In genomic region chr19:53521373-53522202, GRCh38 we compare ENCODE assay signal across 8 cellular contexts. TPM values are rescaled to one million over a fixed set of nuclear protein-coding genes. Genes with fewer than 3 reads are reported as not detected.
A peak's percentile ranks its signal among the peaks of the same experiment; 100 is the strongest.
DNase-seq lines count a peak whose midpoint lies in the region; ATAC-seq, FAIRE-seq and TF ChIP-seq lines count a peak whose summit lies in the region.

No MANE protein-coding gene starts in this region.

- no peak for FAIRE-seq in A549 (lab: Jason Lieb, UNC)

- H3K9ac ChIP-seq in HUES48 (ENCODE audit: low read depth, low read length), result peak overlapping the region; percentile 56; the same call in 1 of the 2 replicates
- H3K9ac ChIP-seq in mucosa of rectum (ENCODE audit: low read depth in 1 of 2, low read length in 2 of 2), result no peak overlapping the region

- H3K4me1 ChIP-seq in A549, result 0 out of 3 replicates have a peak, but pooled peaks cover 3% of the 10 kb centered on the region
- peaks cover 2% of the 10 kb centered on the region; the same call in 1 of the 2 replicates for H3K4me1 ChIP-seq in HUES48 (ENCODE audit: control insufficient read depth, insufficient read depth, low read length)
- H3K4me1 ChIP-seq in mucosa of rectum (ENCODE audit: control insufficient read depth in 2 of 2, insufficient read depth in 2 of 2, low read length in 2 of 2), result peaks cover 10% of the 10 kb centered on the region in 2 donors

- H3K27ac ChIP-seq in A549, result peak overlapping the region; percentile 71 to 84
- H3K27ac ChIP-seq in HUES48 (ENCODE audit: low read depth, low read length), result no peak overlapping the region
- H3K27ac ChIP-seq in brain microvascular endothelial cell, result no peak overlapping the region
- peak overlapping the region in 1 of 2 donors; percentile 81 for H3K27ac ChIP-seq in mucosa of rectum (ENCODE audit: low read depth in 2 of 2, low read length in 2 of 2)

- H3K4me2 ChIP-seq in A549, result peak overlapping the region; percentile 79

- peak; percentile 19 to 20; a peak in 4 of 6 replicates for ATAC-seq in A549

- TF ChIP-seq POLR2A in A549 (IDR thresholded peaks at IDR 0.05; ENCODE audit: low read length), result 0 out of 2 replicates have a peak, but pooled peaks have one; percentile 7

- H3K27me3 ChIP-seq in HUES48 (ENCODE audit: control insufficient read depth, insufficient read depth, low read length) (no peaks in the 10 kb centered on the region), brain microvascular endothelial cell (replicated peaks) (no peaks in the 10 kb centered on the region), mucosa of rectum (ENCODE audit: control insufficient read depth in 2 of 2, insufficient read depth in 2 of 2, low read length in 2 of 2) (no peaks in the 10 kb centered on the region)

- POLR2A ChIA-PET in A549 (lab: Yijun Ruan, JAX), result interaction anchor here (0.6 to 1.2 kb wide), 3 partner anchors 16 to 1332 kb away, joined by 4 to 6 read pairs (median 5); partner anchors contain the start of gene PPP2R1A

- H3K36me3 ChIP-seq in HUES48 (ENCODE audit: control insufficient read depth, insufficient read depth, low read length) (peaks cover 24% of the 10 kb centered on the region), brain microvascular endothelial cell (replicated peaks) (no peaks in the 10 kb centered on the region), mucosa of rectum (ENCODE audit: control insufficient read depth in 2 of 2, insufficient read depth in 2 of 2, low read length in 2 of 2) (no peaks in the 10 kb centered on the region)

- no peak for TF ChIP-seq RAD21 in A549 (conservative IDR thresholded peaks at IDR 0.05 in 1 of 2, IDR thresholded peaks at IDR 0.05 in 1 of 2)

- TF ChIP-seq EP300 in A549 (IDR thresholded peaks at IDR 0.05), result no peak

- H3K4me3 ChIP-seq in A549 (peak overlapping the region; percentile 71), HUES48 (ENCODE audit: low read depth, low read length) (peak overlapping the region; percentile 80), brain microvascular endothelial cell (ENCODE audit: low read depth, low read length) (peak overlapping the region; percentile 88), mucosa of rectum (ENCODE audit: low read length in 2 of 2) (peak overlapping the region; percentile 73 to 85)

- whole genome bisulfite sequencing in A549 (ENCODE audit: missing lambda C conversion rate), result 39% methylated on average over 26 of the region's 33 CpGs

- H3K9me3 ChIP-seq in A549, result peaks cover 60% of the 10 kb centered on the region
- H3K9me3 ChIP-seq in HUES48 (ENCODE audit: control insufficient read depth, insufficient read depth, low read length), result peaks cover 7% of the 10 kb centered on the region; the same call in 1 of the 2 replicates
- peaks cover 0 to 8% of the 10 kb centered on the region in 2 donors for H3K9me3 ChIP-seq in mucosa of rectum (ENCODE audit: control insufficient read depth in 2 of 2, low read length in 2 of 2)

- TF ChIP-seq CTCF in A549 (IDR thresholded peaks at IDR 0.05), result no peak
- no peak for TF ChIP-seq CTCF in brain microvascular endothelial cell (IDR thresholded peaks at IDR 0.05; ENCODE audit: low read depth, low read length, missing control alignments)

- CTCF ChIA-PET in A549 (lab: Yijun Ruan, JAX), result interaction anchor here (0.6 to 1.3 kb wide), 3 partner anchors 12 to 209 kb away, joined by 3 to 4 read pairs (median 3); no protein-coding TSS in a partner anchor

- in situ Hi-C loops in brain microvascular endothelial cell (cut with HindIII; ENCODE audit: low pct_ligation_motif_present, low sequenced_read_pairs), result no loop called here
- in situ Hi-C loops in ACHN (cut with HindIII; ENCODE audit: low pct_ligation_motif_present, low pct_unique_long_range_greater_than_20kb, low sequenced_read_pairs), result no loop called here
- in situ Hi-C loops in KBM-7 (cut with MboI; ENCODE audit: low pct_unique_long_range_greater_than_20kb, low sequenced_read_pairs), result no loop called here

- DNase-seq in A549 (ENCODE audit: low read depth in 1 of 2, low spot score in 1 of 2), result no peak
- no peak for DNase-seq in brain microvascular endothelial cell
- DNase-seq in ACHN, result no peak
- no peak for DNase-seq in DMS153 (lab: John Stamatoyannopoulos, UW)
- DNase-seq in NCI-H748 treated with DMSO at 0.1 percent for 48 hours (lab: John Stamatoyannopoulos, UW), result no peak
- DNase-seq in KBM-7, result no peak

TF ChIP-seq in A549, 52 proteins besides CTCF, POLR2A, EP300 and RAD21:
- no peak for TF ChIP-seq SMC3 (IDR thresholded peaks at IDR 0.05)
- no peak for TF ChIP-seq RARB (CRISPR knock-in tag; IDR thresholded peaks at IDR 0.05)
- TF ChIP-seq ELK1 (IDR thresholded peaks at IDR 0.05; ENCODE audit: low read depth, low read length), result no peak
- TF ChIP-seq GATA3 (IDR thresholded peaks at IDR 0.05; ENCODE audit: borderline replicate concordance), result no peak
- no peak for TF ChIP-seq JUNB (IDR thresholded peaks at IDR 0.05)
- TF ChIP-seq KDM1A (IDR thresholded peaks at IDR 0.05; ENCODE audit: low read depth), result no peak
- no peak for TF ChIP-seq TFCP2L1 (CRISPR knock-in tag; IDR thresholded peaks at IDR 0.05)
- TF ChIP-seq RNF2 (IDR thresholded peaks at IDR 0.05; ENCODE audit: borderline replicate concordance, low read depth), result no peak
- TF ChIP-seq ESRRA (IDR thresholded peaks at IDR 0.05; ENCODE audit: borderline replicate concordance, low read length), result no peak
- no peak for TF ChIP-seq FOXS1 (CRISPR knock-in tag; IDR thresholded peaks at IDR 0.05)
- no peak; the same call in 1 of the 2 replicates for TF ChIP-seq HDAC2 (IDR thresholded peaks at IDR 0.05)
- TF ChIP-seq BHLHE40 (IDR thresholded peaks at IDR 0.05; ENCODE audit: low read depth, low read length), result no peak
- TF ChIP-seq CEBPB (IDR thresholded peaks at IDR 0.05), result no peak
- TF ChIP-seq PHF8 (IDR thresholded peaks at IDR 0.05; ENCODE audit: borderline replicate concordance, low read depth), result no peak
- no peak for TF ChIP-seq TP53 (CRISPR knock-in tag; IDR thresholded peaks at IDR 0.05)
- no peak for TF ChIP-seq HOXB13 (CRISPR knock-in tag; IDR thresholded peaks at IDR 0.05; ENCODE audit: low read depth)
- TF ChIP-seq, protein P1, sequence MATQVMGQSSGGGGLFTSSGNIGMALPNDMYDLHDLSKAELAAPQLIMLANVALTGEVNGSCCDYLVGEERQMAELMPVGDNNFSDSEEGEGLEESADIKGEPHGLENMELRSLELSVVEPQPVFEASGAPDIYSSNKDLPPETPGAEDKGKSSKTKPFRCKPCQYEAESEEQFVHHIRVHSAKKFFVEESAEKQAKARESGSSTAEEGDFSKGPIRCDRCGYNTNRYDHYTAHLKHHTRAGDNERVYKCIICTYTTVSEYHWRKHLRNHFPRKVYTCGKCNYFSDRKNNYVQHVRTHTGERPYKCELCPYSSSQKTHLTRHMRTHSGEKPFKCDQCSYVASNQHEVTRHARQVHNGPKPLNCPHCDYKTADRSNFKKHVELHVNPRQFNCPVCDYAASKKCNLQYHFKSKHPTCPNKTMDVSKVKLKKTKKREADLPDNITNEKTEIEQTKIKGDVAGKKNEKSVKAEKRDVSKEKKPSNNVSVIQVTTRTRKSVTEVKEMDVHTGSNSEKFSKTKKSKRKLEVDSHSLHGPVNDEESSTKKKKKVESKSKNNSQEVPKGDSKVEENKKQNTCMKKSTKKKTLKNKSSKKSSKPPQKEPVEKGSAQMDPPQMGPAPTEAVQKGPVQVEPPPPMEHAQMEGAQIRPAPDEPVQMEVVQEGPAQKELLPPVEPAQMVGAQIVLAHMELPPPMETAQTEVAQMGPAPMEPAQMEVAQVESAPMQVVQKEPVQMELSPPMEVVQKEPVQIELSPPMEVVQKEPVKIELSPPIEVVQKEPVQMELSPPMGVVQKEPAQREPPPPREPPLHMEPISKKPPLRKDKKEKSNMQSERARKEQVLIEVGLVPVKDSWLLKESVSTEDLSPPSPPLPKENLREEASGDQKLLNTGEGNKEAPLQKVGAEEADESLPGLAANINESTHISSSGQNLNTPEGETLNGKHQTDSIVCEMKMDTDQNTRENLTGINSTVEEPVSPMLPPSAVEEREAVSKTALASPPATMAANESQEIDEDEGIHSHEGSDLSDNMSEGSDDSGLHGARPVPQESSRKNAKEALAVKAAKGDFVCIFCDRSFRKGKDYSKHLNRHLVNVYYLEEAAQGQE (IDR thresholded peaks at IDR 0.05), result no peak

RNA-seq across cellular contexts. Expression of gene ZNF331, which starts 16.4 kb away (rescaled TPM):
- polyA plus RNA-seq in A549 (2011; rRNA removed), result 18.1 and 19.2 TPM in 2 replicates
- 17.2 and 20.1 TPM in 2 replicates for polyA plus RNA-seq in A549 (2012; cell fraction: cytosol; rRNA removed)
- polyA plus RNA-seq in A549 (2012; cell fraction: nucleus; rRNA removed), result 75.8 and 108 TPM in 2 replicates
- polyA plus RNA-seq in A549 (2017; fragmentation: RNase III; extraction: RNeasy Plus Mini Kit Qiagen cat#74134 plus additional on column Dnase treatment), result 14.5 to 16.3 TPM (median 16.0 TPM) in 3 replicates
- 17.1 and 20.7 TPM in 2 replicates for polyA minus RNA-seq in A549 (2011; rRNA and poly(A)+ RNA removed)

RNA-seq across cellular contexts. Expression of gene ZNF813, which starts 54.1 kb away (rescaled TPM):
- polyA plus RNA-seq in A549 (2011; rRNA removed) (0.57 and 0.78 TPM in 2 replicates), A549 (2017; fragmentation: RNase III; extraction: RNeasy Plus Mini Kit Qiagen cat#74134 plus additional on column Dnase treatment) (0.30 to 0.67 TPM (median 0.63 TPM) in 3 replicates)
- 0.08 TPM in 2 replicates for polyA plus RNA-seq in A549 (2012; cell fraction: cytosol; rRNA removed)
- 0.04 and 0.09 TPM in 2 replicates for polyA plus RNA-seq in A549 (2012; cell fraction: nucleus; rRNA removed)
- 0.54 and 0.74 TPM in 2 replicates for polyA minus RNA-seq in A549 (2011; rRNA and poly(A)+ RNA removed)

Comparison
In these comparisons a context has a peak if more than half of its experiments do, and no peak if none do; other contexts are left out.
1. H3K27ac ChIP-seq: peak in A549 (2 of 2); none in HUES48 (single experiment) and brain microvascular endothelial cell (single experiment).
2. Peak in every context shown above with its lines, with median percentiles within 50 percentile points of each other: H3K4me3 ChIP-seq.